In genomic region chr7:45686441-45687184, GRCh38 we compare ENCODE assay signal across 8 cellular contexts.
"Had no signal": no experiment of that assay in that cellular context is flagged by ENCODE, and none has a peak within 500 bp of the region (broad histone marks: within the 10 kb centered on the region; RNA-seq: fewer than 3 reads in every experiment).

No MANE protein-coding gene starts in this region.

- H3K9me3 Mint-ChIP-seq: neural crest cell had no signal

- H3K4me3 Mint-ChIP-seq: neural crest cell had no signal

- DNase-seq: activated CD4-positive, alpha-beta T cell treated with anti-CD3 and anti-CD28 coated beads, Interleukin-2, amount 50 U/mL, for 48 hours; activated naive CD4-positive, alpha-beta T cell treated with anti-CD3 and anti-CD28 coated beads, Interleukin-2, amount 50 U/mL, for 16 hours; central memory CD4-positive, alpha-beta T cell; cortex of kidney; effector memory CD4-positive, alpha-beta T cell; left lung had no signal

- FAIRE-seq: pancreas had no signal

- ATAC-seq: left lung, pancreas had no signal
